In the genomic region with DNA sequence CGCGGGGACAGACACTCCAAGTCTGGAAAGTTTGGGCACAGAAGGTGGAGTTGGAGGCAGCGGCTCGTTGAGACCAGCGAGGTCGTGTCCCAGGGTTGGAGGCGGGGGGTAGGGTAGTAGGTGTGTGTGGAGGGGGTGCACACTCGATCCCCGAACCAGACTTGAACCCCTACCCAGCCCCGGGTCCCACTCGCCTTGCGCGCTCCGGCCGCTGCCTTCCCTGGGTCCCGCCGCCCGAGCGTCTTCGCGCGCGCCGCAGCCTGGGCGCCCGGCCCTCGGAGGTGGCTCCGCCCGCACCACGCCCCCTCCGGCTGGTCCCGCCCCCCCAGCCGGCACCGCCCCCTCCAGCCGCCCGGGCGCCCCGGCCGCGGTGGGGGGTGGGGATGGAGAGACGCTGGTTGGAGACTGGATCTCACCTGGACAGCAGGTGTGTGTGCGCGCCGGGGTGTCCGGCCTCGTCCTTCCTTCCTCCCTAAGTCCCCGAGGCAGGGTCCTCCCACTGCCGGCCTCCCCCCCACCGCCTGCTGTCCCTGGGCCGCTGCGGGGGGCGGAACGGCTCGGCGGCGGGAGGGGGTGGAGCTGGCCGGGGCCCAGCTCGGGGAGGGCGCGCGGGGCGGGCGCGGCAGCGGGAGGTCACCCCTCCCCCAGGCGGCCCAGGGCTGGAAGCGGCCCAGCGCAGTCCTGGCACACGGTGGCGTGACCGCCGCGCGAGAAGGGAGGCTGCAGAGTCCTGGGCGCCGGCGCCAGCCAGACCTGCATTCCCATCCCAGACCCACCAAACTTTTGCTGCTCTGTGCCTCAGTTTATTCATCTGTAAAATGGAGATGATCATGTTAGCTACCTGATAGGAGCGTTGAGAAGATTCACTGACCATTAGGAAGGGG, we compare ENCODE assay signal across 1 cellular context.
TF ChIP-seq lines count a peak whose summit lies in the region.

A gene (minus strand): TSS at position 255 of the 884 bp plus-strand sequence. CDS start 3,034 bp downstream, outside the sequence.

TF ChIP-seq in HEK293, 187 proteins besides CTCF, POLR2A, EP300 and RAD21 (continued from another document and continues in another):
- TF ChIP-seq, protein P1, sequence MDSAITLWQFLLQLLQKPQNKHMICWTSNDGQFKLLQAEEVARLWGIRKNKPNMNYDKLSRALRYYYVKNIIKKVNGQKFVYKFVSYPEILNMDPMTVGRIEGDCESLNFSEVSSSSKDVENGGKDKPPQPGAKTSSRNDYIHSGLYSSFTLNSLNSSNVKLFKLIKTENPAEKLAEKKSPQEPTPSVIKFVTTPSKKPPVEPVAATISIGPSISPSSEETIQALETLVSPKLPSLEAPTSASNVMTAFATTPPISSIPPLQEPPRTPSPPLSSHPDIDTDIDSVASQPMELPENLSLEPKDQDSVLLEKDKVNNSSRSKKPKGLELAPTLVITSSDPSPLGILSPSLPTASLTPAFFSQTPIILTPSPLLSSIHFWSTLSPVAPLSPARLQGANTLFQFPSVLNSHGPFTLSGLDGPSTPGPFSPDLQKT (IDR thresholded peaks at IDR 0.05; ENCODE audit: borderline replicate concordance, low read depth, low read length) = no peak
- TF ChIP-seq, protein P2, sequence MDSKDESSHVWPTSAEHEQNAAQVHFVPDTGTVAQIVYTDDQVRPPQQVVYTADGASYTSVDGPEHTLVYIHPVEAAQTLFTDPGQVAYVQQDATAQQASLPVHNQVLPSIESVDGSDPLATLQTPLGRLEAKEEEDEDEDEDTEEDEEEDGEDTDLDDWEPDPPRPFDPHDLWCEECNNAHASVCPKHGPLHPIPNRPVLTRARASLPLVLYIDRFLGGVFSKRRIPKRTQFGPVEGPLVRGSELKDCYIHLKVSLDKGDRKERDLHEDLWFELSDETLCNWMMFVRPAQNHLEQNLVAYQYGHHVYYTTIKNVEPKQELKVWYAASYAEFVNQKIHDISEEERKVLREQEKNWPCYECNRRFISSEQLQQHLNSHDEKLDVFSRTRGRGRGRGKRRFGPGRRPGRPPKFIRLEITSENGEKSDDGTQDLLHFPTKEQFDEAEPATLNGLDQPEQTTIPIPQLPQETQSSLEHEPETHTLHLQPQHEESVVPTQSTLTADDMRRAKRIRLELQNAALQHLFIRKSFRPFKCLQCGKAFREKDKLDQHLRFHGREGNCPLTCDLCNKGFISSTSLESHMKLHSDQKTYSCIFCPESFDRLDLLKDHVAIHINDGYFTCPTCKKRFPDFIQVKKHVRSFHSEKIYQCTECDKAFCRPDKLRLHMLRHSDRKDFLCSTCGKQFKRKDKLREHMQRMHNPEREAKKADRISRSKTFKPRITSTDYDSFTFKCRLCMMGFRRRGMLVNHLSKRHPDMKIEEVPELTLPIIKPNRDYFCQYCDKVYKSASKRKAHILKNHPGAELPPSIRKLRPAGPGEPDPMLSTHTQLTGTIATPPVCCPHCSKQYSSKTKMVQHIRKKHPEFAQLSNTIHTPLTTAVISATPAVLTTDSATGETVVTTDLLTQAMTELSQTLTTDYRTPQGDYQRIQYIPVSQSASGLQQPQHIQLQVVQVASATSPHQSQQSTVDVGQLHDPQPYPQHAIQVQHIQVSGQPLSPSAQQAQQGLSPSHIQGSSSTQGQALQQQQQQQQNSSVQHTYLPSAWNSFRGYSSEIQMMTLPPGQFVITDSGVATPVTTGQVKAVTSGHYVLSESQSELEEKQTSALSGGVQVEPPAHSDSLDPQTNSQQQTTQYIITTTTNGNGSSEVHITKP (tag by site-specific recombination; IDR thresholded peaks at IDR 0.05) = peak; percentile 53; the same call in 1 of the 2 replicates
- TF ChIP-seq EGR2 (tag by site-specific recombination; IDR thresholded peaks at IDR 0.05; ENCODE audit: low read depth) = peak; percentile 33; the same call in 1 of the 2 replicates
- TF ChIP-seq, protein P3, sequence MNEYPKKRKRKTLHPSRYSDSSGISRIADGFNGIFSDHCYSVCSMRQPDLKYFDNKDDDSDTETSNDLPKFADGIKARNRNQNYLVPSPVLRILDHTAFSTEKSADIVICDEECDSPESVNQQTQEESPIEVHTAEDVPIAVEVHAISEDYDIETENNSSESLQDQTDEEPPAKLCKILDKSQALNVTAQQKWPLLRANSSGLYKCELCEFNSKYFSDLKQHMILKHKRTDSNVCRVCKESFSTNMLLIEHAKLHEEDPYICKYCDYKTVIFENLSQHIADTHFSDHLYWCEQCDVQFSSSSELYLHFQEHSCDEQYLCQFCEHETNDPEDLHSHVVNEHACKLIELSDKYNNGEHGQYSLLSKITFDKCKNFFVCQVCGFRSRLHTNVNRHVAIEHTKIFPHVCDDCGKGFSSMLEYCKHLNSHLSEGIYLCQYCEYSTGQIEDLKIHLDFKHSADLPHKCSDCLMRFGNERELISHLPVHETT (tag by site-specific recombination; IDR thresholded peaks at IDR 0.05) = no peak
- TF ChIP-seq, protein P4, sequence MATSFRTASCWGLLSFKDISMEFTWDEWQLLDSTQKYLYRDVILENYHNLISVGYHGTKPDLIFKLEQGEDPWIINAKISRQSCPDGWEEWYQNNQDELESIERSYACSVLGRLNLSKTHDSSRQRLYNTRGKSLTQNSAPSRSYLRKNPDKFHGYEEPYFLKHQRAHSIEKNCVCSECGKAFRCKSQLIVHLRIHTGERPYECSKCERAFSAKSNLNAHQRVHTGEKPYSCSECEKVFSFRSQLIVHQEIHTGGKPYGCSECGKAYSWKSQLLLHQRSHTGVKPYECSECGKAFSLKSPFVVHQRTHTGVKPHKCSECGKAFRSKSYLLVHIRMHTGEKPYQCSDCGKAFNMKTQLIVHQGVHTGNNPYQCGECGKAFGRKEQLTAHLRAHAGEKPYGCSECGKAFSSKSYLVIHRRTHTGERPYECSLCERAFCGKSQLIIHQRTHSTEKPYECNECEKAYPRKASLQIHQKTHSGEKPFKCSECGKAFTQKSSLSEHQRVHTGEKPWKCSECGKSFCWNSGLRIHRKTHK (tag by site-specific recombination; IDR thresholded peaks at IDR 0.05) = no peak
- TF ChIP-seq IKZF3 (tag by site-specific recombination; IDR thresholded peaks at IDR 0.05) = peak; percentile 36; the same call in 1 of the 2 replicates
- TF ChIP-seq, protein P5, sequence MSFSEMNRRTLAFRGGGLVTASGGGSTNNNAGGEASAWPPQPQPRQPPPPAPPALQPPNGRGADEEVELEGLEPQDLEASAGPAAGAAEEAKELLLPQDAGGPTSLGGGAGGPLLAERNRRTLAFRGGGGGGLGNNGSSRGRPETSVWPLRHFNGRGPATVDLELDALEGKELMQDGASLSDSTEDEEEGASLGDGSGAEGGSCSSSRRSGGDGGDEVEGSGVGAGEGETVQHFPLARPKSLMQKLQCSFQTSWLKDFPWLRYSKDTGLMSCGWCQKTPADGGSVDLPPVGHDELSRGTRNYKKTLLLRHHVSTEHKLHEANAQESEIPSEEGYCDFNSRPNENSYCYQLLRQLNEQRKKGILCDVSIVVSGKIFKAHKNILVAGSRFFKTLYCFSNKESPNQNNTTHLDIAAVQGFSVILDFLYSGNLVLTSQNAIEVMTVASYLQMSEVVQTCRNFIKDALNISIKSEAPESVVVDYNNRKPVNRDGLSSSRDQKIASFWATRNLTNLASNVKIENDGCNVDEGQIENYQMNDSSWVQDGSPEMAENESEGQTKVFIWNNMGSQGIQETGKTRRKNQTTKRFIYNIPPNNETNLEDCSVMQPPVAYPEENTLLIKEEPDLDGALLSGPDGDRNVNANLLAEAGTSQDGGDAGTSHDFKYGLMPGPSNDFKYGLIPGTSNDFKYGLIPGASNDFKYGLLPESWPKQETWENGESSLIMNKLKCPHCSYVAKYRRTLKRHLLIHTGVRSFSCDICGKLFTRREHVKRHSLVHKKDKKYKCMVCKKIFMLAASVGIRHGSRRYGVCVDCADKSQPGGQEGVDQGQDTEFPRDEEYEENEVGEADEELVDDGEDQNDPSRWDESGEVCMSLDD (tag by site-specific recombination; IDR thresholded peaks at IDR 0.05) = peak; percentile 60; the same call in 1 of the 2 replicates
- TF ChIP-seq ZNF292 (tag by site-specific recombination; IDR thresholded peaks at IDR 0.05; ENCODE audit: borderline replicate concordance, low read depth) = no peak
- TF ChIP-seq, protein P6, sequence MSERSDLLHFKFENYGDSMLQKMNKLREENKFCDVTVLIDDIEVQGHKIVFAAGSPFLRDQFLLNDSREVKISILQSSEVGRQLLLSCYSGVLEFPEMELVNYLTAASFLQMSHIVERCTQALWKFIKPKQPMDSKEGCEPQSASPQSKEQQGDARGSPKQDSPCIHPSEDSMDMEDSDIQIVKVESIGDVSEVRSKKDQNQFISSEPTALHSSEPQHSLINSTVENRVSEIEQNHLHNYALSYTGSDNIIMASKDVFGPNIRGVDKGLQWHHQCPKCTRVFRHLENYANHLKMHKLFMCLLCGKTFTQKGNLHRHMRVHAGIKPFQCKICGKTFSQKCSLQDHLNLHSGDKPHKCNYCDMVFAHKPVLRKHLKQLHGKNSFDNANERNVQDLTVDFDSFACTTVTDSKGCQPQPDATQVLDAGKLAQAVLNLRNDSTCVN (tag by site-specific recombination; optimal IDR thresholded peaks at IDR 0.05) = peak; percentile 59
- TF ChIP-seq ZNF596 (tag by site-specific recombination; IDR thresholded peaks at IDR 0.05) = 0 out of 2 replicates have a peak, but pooled peaks have one; percentile 38
- TF ChIP-seq ZSCAN23 (tag by site-specific recombination; IDR thresholded peaks at IDR 0.05) = no peak
- peak; percentile 96 for TF ChIP-seq KLF16 (tag by site-specific recombination; IDR thresholded peaks at IDR 0.05)
- no peak for TF ChIP-seq GLI2 (tag by site-specific recombination; IDR thresholded peaks at IDR 0.05; ENCODE audit: borderline replicate concordance, low read depth)
- peak; percentile 49 for TF ChIP-seq SP7 (tag by site-specific recombination; IDR thresholded peaks at IDR 0.05)
- TF ChIP-seq KLF1 (tag by site-specific recombination; IDR thresholded peaks at IDR 0.05) = peak; percentile 63
- peak; percentile 29; the same call in 1 of the 2 replicates for TF ChIP-seq ZXDB (tag by site-specific recombination; IDR thresholded peaks at IDR 0.05)
- TF ChIP-seq, protein P7, sequence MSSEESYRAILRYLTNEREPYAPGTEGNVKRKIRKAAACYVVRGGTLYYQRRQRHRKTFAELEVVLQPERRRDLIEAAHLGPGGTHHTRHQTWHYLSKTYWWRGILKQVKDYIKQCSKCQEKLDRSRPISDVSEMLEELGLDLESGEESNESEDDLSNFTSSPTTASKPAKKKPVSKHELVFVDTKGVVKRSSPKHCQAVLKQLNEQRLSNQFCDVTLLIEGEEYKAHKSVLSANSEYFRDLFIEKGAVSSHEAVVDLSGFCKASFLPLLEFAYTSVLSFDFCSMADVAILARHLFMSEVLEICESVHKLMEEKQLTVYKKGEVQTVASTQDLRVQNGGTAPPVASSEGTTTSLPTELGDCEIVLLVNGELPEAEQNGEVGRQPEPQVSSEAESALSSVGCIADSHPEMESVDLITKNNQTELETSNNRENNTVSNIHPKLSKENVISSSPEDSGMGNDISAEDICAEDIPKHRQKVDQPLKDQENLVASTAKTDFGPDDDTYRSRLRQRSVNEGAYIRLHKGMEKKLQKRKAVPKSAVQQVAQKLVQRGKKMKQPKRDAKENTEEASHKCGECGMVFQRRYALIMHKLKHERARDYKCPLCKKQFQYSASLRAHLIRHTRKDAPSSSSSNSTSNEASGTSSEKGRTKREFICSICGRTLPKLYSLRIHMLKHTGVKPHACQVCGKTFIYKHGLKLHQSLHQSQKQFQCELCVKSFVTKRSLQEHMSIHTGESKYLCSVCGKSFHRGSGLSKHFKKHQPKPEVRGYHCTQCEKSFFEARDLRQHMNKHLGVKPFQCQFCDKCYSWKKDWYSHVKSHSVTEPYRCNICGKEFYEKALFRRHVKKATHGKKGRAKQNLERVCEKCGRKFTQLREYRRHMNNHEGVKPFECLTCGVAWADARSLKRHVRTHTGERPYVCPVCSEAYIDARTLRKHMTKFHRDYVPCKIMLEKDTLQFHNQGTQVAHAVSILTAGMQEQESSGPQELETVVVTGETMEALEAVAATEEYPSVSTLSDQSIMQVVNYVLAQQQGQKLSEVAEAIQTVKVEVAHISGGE (tag by site-specific recombination; conservative IDR thresholded peaks at IDR 0.05; ENCODE audit: low read depth) = peak; percentile 39; the same call in 1 of the 2 replicates
- peak; percentile 89 for TF ChIP-seq ZIC2 (tag by site-specific recombination; IDR thresholded peaks at IDR 0.05)
- TF ChIP-seq ZNF48 (tag by site-specific recombination; IDR thresholded peaks at IDR 0.05) = no peak
- TF ChIP-seq, protein P8, sequence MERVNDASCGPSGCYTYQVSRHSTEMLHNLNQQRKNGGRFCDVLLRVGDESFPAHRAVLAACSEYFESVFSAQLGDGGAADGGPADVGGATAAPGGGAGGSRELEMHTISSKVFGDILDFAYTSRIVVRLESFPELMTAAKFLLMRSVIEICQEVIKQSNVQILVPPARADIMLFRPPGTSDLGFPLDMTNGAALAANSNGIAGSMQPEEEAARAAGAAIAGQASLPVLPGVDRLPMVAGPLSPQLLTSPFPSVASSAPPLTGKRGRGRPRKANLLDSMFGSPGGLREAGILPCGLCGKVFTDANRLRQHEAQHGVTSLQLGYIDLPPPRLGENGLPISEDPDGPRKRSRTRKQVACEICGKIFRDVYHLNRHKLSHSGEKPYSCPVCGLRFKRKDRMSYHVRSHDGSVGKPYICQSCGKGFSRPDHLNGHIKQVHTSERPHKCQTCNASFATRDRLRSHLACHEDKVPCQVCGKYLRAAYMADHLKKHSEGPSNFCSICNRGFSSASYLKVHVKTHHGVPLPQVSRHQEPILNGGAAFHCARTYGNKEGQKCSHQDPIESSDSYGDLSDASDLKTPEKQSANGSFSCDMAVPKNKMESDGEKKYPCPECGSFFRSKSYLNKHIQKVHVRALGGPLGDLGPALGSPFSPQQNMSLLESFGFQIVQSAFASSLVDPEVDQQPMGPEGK (tag by site-specific recombination; IDR thresholded peaks at IDR 0.05) = peak; percentile 73
- peak; percentile 75 for TF ChIP-seq SP2 (tag by site-specific recombination; IDR thresholded peaks at IDR 0.05)
- TF ChIP-seq ZNF768 (tag by site-specific recombination; IDR thresholded peaks at IDR 0.05) = no peak
- peak; percentile 98 for TF ChIP-seq GLIS1 (tag by site-specific recombination; IDR thresholded peaks at IDR 0.05)
- TF ChIP-seq KLF10 (tag by site-specific recombination; IDR thresholded peaks at IDR 0.05) = peak; percentile 91
- TF ChIP-seq, protein P9, sequence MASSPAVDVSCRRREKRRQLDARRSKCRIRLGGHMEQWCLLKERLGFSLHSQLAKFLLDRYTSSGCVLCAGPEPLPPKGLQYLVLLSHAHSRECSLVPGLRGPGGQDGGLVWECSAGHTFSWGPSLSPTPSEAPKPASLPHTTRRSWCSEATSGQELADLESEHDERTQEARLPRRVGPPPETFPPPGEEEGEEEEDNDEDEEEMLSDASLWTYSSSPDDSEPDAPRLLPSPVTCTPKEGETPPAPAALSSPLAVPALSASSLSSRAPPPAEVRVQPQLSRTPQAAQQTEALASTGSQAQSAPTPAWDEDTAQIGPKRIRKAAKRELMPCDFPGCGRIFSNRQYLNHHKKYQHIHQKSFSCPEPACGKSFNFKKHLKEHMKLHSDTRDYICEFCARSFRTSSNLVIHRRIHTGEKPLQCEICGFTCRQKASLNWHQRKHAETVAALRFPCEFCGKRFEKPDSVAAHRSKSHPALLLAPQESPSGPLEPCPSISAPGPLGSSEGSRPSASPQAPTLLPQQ (tag by site-specific recombination; IDR thresholded peaks at IDR 0.05) = peak; percentile 77
- peak; percentile 18; the same call in 1 of the 2 replicates for TF ChIP-seq ZNF660 (tag by site-specific recombination; IDR thresholded peaks at IDR 0.05)
- TF ChIP-seq ZSCAN30 (tag by site-specific recombination; IDR thresholded peaks at IDR 0.05) = peak; percentile 48; the same call in 1 of the 2 replicates
- TF ChIP-seq GLIS2 (tag by site-specific recombination; IDR thresholded peaks at IDR 0.05) = peak; percentile 90
- TF ChIP-seq ZNF132 (tag by site-specific recombination; IDR thresholded peaks at IDR 0.05; ENCODE audit: borderline replicate concordance) = no peak
- peak; percentile 76 for TF ChIP-seq ZBTB20 (tag by site-specific recombination; IDR thresholded peaks at IDR 0.05)
- no peak for TF ChIP-seq ZNF404 (tag by site-specific recombination; IDR thresholded peaks at IDR 0.05)
- no peak for TF ChIP-seq ZNF571 (tag by site-specific recombination; IDR thresholded peaks at IDR 0.05)
- no peak for TF ChIP-seq RBAK (tag by site-specific recombination; IDR thresholded peaks at IDR 0.05)
- peak; percentile 55; the same call in 1 of the 2 replicates for TF ChIP-seq ZNF335 (tag by site-specific recombination; conservative IDR thresholded peaks at IDR 0.05)
